In genomic region chr14:95360828-95361227, GRCh38 we compare ENCODE assay signal across 18 cellular contexts. TPM values are rescaled to one million over a fixed set of nuclear protein-coding genes. Genes with fewer than 3 reads are reported as not detected.
DNase-seq lines count a peak whose midpoint lies in the region; ATAC-seq, FAIRE-seq and TF ChIP-seq lines count a peak whose summit lies in the region.
"Had no signal": no experiment of that assay in that cellular context is flagged by ENCODE, and none has a peak within 500 bp of the region (broad histone marks: within the 10 kb centered on the region; RNA-seq: fewer than 3 reads in every experiment).

No MANE protein-coding gene starts in this region.

- in situ Hi-C loops in SK-MEL-5 (cut with HindIII; ENCODE audit: low pct_unique_long_range_greater_than_20kb, low sequenced_read_pairs) = no loop called here
- in situ Hi-C loops in KBM-7 (cut with MboI; ENCODE audit: low pct_unique_long_range_greater_than_20kb, low sequenced_read_pairs) = no loop called here

- DNase-seq in ELF-1 (ENCODE audit: low read depth, low spot score) = peak; percentile 43
- peak; percentile 54 for DNase-seq in SK-MEL-5 (ENCODE audit: low read depth, low spot score)
- no peak for DNase-seq in kidney
- DNase-seq in sciatic nerve (ENCODE audit: low spot score) = no peak
- no peak for DNase-seq in activated CD4-positive, alpha-beta memory T cell treated with anti-CD3 and anti-CD28 coated beads for 36 hours
- DNase-seq in KBM-7 = no peak
- no peak for DNase-seq in HuH-7.5 (ENCODE audit: low spot score)
- DNase-seq: activated CD4-positive, CD25-positive, alpha-beta regulatory T cell; GF-D8; NCI-H1105; NCI-H2029; NCI-H226 had no signal

- H3K4me1 Mint-ChIP-seq in activated CD4-positive, alpha-beta memory T cell treated with anti-CD3 and anti-CD28 coated beads for 36 hours (ENCODE audit: low read depth) = no peaks in the 10 kb centered on the region

- peak overlapping the region; percentile 13 to 68 for H3K27ac ChIP-seq in kidney (ENCODE audit: low read depth in 2 of 2, low read length in 2 of 2)
- H3K27ac ChIP-seq: cardiac muscle cell, epithelial cell of prostate, vagina had no signal

- POLR2A ChIA-PET in activated CD4-positive, alpha-beta memory T cell treated with anti-CD3 and anti-CD28 coated beads for 36 hours (lab: Charles Lee) = no interaction called here

- CTCF ChIA-PET in activated CD4-positive, alpha-beta memory T cell treated with anti-CD3 and anti-CD28 coated beads for 36 hours (lab: Charles Lee) = interaction anchor here (0.9 to 2.5 kb wide), 5 partner anchors 9 to 243 kb away, joined by 3 to 8 read pairs (median 6); no protein-coding TSS in a partner anchor

- peak; percentile 3 for ATAC-seq in sciatic nerve

- no peak overlapping the region for H3K27ac Mint-ChIP-seq in activated CD4-positive, alpha-beta memory T cell treated with anti-CD3 and anti-CD28 coated beads for 36 hours
- H3K27ac Mint-ChIP-seq: activated CD8-positive, alpha-beta T cell treated with anti-CD3 and anti-CD28 coated beads for 36 hours; CD4-positive, alpha-beta T cell had no signal

- H3K27me3 Mint-ChIP-seq in activated CD4-positive, alpha-beta memory T cell treated with anti-CD3 and anti-CD28 coated beads for 36 hours = peaks cover 29% of the 10 kb centered on the region

- H3K9me3 Mint-ChIP-seq in activated CD4-positive, alpha-beta memory T cell treated with anti-CD3 and anti-CD28 coated beads for 36 hours = no peaks in the 10 kb centered on the region
- H3K9me3 Mint-ChIP-seq: activated CD8-positive, alpha-beta T cell treated with anti-CD3 and anti-CD28 coated beads for 36 hours; CD4-positive, alpha-beta T cell had no signal

- TF ChIP-seq CTCF in kidney (IDR thresholded peaks at IDR 0.05; ENCODE audit: borderline replicate concordance, extremely low read depth, insufficient read depth) = no peak

- no peak for FAIRE-seq in kidney (lab: Jason Lieb, UNC)
- FAIRE-seq: HTR-8/SVneo had no signal

- no peak overlapping the region for H3K4me3 Mint-ChIP-seq in activated CD4-positive, alpha-beta memory T cell treated with anti-CD3 and anti-CD28 coated beads for 36 hours
- H3K4me3 Mint-ChIP-seq: activated CD8-positive, alpha-beta T cell treated with anti-CD3 and anti-CD28 coated beads for 36 hours; CD4-positive, alpha-beta T cell had no signal

- H3K4me3 ChIP-seq in kidney (ENCODE audit: low read length in 2 of 2) = no peak overlapping the region
- H3K4me3 ChIP-seq: cardiac muscle cell, vagina had no signal

- intact Hi-C loops in kidney (cut with DNase I) = no loop called here
- intact Hi-C loops in sciatic nerve (cut with DNase I) = no loop called here
- intact Hi-C loops in activated CD4-positive, alpha-beta memory T cell treated with anti-CD3 and anti-CD28 coated beads for 36 hours (cut with micrococcal nuclease) = no loop called here

- no peaks in the 10 kb centered on the region for H3K36me3 ChIP-seq in kidney (ENCODE audit: control insufficient read depth in 1 of 2, insufficient read depth in 2 of 2, low read length in 2 of 2)
- H3K36me3 ChIP-seq: cardiac muscle cell, vagina had no signal

- H3K4me1 ChIP-seq in kidney (ENCODE audit: control insufficient read depth in 1 of 2, insufficient read depth in 1 of 2, low read depth in 1 of 2, low read length in 2 of 2) = peaks cover 14 to 15% of the 10 kb centered on the region in 2 donors

- H3K9me3 ChIP-seq in kidney (ENCODE audit: control insufficient read depth in 1 of 2, low read length in 2 of 2) = no peaks in the 10 kb centered on the region
- H3K9me3 ChIP-seq: vagina had no signal

- no peak overlapping the region for H3K9ac ChIP-seq in kidney (ENCODE audit: low read length in 2 of 2)

- no peaks in the 10 kb centered on the region for H3K36me3 Mint-ChIP-seq in activated CD4-positive, alpha-beta memory T cell treated with anti-CD3 and anti-CD28 coated beads for 36 hours

RNA-seq across cellular contexts. Expression of gene CLMN, which starts 41.1 kb away (rescaled TPM):
- 19.5 and 24.0 TPM in 2 replicates for total RNA-seq in SK-MEL-5 (2014; rRNA removed; shearing (Covaris generic))
- 24.9 and 32.6 TPM in 2 replicates for polyA plus RNA-seq in SK-MEL-5 (2015; cell fraction: cytosol; rRNA removed)
- 101 and 143 TPM in 2 replicates for polyA plus RNA-seq in SK-MEL-5 (2015; cell fraction: nucleus; rRNA removed)
- total RNA-seq in kidney = 151 TPM
- 33.1 TPM for polyA plus RNA-seq in kidney (ENCODE audit: insufficient read depth, low read depth, low replicate concordance)
- total RNA-seq in sciatic nerve = 41.8 TPM
- under 1 TPM; 0.92 to 0.97 TPM for total RNA-seq in activated CD4-positive, alpha-beta memory T cell treated with anti-CD3 and anti-CD28 coated beads for 36 hours

Comparison
In these comparisons a context has a peak if more than half of its experiments do, and no peak if none do; other contexts are left out.
1. DNase-seq: peak in ELF-1 (single experiment) and SK-MEL-5 (single experiment); none in kidney (single experiment), sciatic nerve (single experiment), activated CD4-positive, alpha-beta memory T cell treated with anti-CD3 and anti-CD28 coated beads for 36 hours (single experiment), KBM-7 (single experiment) and HuH-7.5 (single experiment).
2. RNA of gene CLMN, which starts 41.1 kb away (total RNA-seq): 151 TPM in kidney (single experiment), 41.8 TPM in sciatic nerve (single experiment) and 19.5 to 24.0 TPM in SK-MEL-5; 0.92 to 0.97 TPM in activated CD4-positive, alpha-beta memory T cell treated with anti-CD3 and anti-CD28 coated beads for 36 hours; every median in the first group is over 10 times any median in the second.